1 cellular context compared by ENCODE assay signal in genomic region chr9:35814841-35815543, GRCh38.
TF ChIP-seq lines count a peak whose summit lies in the region.

TSS of gene HINT2 (minus strand) at chr9:35815042. CDS start at chr9:35814979, 63 bp downstream.

TF ChIP-seq in K562, 482 proteins besides CTCF, POLR2A, EP300 and RAD21 (continued from another document):
- TF ChIP-seq SP2 (IDR thresholded peaks at IDR 0.05; ENCODE audit: extremely low read depth, low read depth, low read length, poor library complexity, severe bottlenecking) (peak; percentile 63), FOXK2 (conservative IDR thresholded peaks at IDR 0.05 in 1 of 2, IDR thresholded peaks at IDR 0.05 in 1 of 2; ENCODE audit: low read depth in 2 of 2) (peak in 1 of 2 experiments; percentile 52; a peak in 1 of 4 replicates), CBX3 (IDR thresholded peaks at IDR 0.05; ENCODE audit: borderline replicate concordance in 1 of 2, low read length in 2 of 2) (no peak), ZNF282 (CRISPR knock-in tag; IDR thresholded peaks at IDR 0.05) (0 out of 2 replicates have a peak, but pooled peaks have one; percentile 22), MAZ (CRISPR knock-in tag; conservative IDR thresholded peaks at IDR 0.05 in 1 of 2, IDR thresholded peaks at IDR 0.05 in 1 of 2) (0 out of 4 replicates have a peak, but pooled peaks of 1 of the 2 experiments have one; percentile 46), ZNF134 (CRISPR knock-in tag; conservative IDR thresholded peaks at IDR 0.05) (peak; percentile 89), DNMT1 (IDR thresholded peaks at IDR 0.05) (no peak), MAX (CRISPR knock-in tag; IDR thresholded peaks at IDR 0.05) (0 out of 2 replicates have a peak, but pooled peaks have one; percentile 16), EGR1 (conservative IDR thresholded peaks at IDR 0.05) (peak; percentile 46; the same call in 1 of the 2 replicates), SUPT5H (IDR thresholded peaks at IDR 0.05) (peak; percentile 77), POLR2AphosphoS5 (IDR thresholded peaks at IDR 0.05; ENCODE audit: control insufficient read depth, insufficient read depth, low read depth, low read length) (peak; percentile 76), ATF1 (CRISPR knock-in tag; IDR thresholded peaks at IDR 0.05) (no peak), ATF1 (tag; IDR thresholded peaks at IDR 0.05) (peak; percentile 64), ZBTB49 (CRISPR knock-in tag; IDR thresholded peaks at IDR 0.05; ENCODE audit: borderline replicate concordance) (no peak), CBFA2T2 (conservative IDR thresholded peaks at IDR 0.05) (no peak), ZNF395 (CRISPR knock-in tag; IDR thresholded peaks at IDR 0.05) (peak; percentile 23; the same call in 1 of the 2 replicates), NFYB (IDR thresholded peaks at IDR 0.05; ENCODE audit: extremely low read depth, insufficient read length) (peak; percentile 81), FOXJ2 (tag; IDR thresholded peaks at IDR 0.05) (0 out of 2 replicates have a peak, but pooled peaks have one; percentile 36), ATF7 (IDR thresholded peaks at IDR 0.05) (0 out of 2 replicates have a peak, but pooled peaks have one; percentile 37), RBBP5 (IDR thresholded peaks at IDR 0.05; ENCODE audit: borderline replicate concordance, insufficient read depth, low read length, poor library complexity, severe bottlenecking) (peak; percentile 23), CREB1 (IDR thresholded peaks at IDR 0.05) (peak; percentile 25; the same call in 1 of the 2 replicates), CREB1 (CRISPR knock-in tag; IDR thresholded peaks at IDR 0.05) (peak; percentile 45), HDAC2 (IDR thresholded peaks at IDR 0.05) (no peak), TRIM28 (IDR thresholded peaks at IDR 0.05) (no peak), NEUROD1 (IDR thresholded peaks at IDR 0.05; ENCODE audit: borderline replicate concordance, low read depth, low read length, partially characterized antibody) (peak; percentile 85), MBD2 (IDR thresholded peaks at IDR 0.05; ENCODE audit: borderline replicate concordance, low read depth) (peak; percentile 93), CREB3L1 (IDR thresholded peaks at IDR 0.05; ENCODE audit: borderline replicate concordance, low read depth) (peak; percentile 96; the same call in 1 of the 2 replicates), ASH1L (IDR thresholded peaks at IDR 0.05; ENCODE audit: borderline replicate concordance, low read depth, partially characterized antibody) (peak; percentile 92), PRDM10 (IDR thresholded peaks at IDR 0.05; ENCODE audit: partially characterized antibody) (peak; percentile 95), SRSF7 (optimal IDR thresholded peaks at IDR 0.05; ENCODE audit: low read depth, low read length) (no peak), FOSL1 (tag; conservative IDR thresholded peaks at IDR 0.05) (0 out of 2 replicates have a peak, but pooled peaks have one; percentile 9)
